ENCODE assay signal across 20 cellular contexts in the genomic region with DNA sequence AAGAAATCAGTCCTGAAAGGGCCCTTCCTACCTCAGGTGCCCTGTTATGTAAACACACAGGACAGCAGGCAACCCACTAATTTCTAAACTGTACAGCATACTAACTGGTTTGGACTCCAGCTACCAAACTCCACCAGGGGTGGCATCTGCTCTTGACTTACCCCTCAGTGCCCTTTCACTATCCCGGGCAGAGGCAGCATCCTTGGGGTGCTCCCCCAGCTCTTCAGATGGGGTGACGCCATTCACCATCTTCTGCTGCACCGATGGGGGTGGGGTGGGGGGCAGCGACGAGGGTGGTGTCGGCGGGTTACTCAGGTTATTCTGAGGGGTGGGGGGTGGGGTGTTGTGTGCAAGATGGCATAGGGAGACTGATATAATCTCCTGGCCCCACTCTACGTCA. TPM values are rescaled to one million over a fixed set of nuclear protein-coding genes. Genes with fewer than 3 reads are reported as not detected.
"Had no signal": no experiment of that assay in that cellular context is flagged by ENCODE, and none has a peak within 500 bp of the region (broad histone marks: within the 10 kb centered on the region; RNA-seq: fewer than 3 reads in every experiment).

No MANE protein-coding gene starts in this region.

- H3K79me2 ChIP-seq: hepatocyte had no signal

- H3K4me1 ChIP-seq: ascending aorta, left lung had no signal

- H3K9me3 ChIP-seq: ascending aorta, left lung, upper lobe of left lung had no signal

- H3K4me1 Mint-ChIP-seq: endodermal cell; stimulated activated naive CD8-positive, alpha-beta T cell treated with anti-CD3 and anti-CD28 coated beads, Interleukin-15, amount 100 ng/mL, for 72 hours had no signal

- H3K27ac Mint-ChIP-seq: activated naive CD4-positive, alpha-beta T cell treated with anti-CD3 and anti-CD28 coated beads, Interleukin-2, amount 10 ng/mL, durations not matched to agents 7 days and 5 days; endodermal cell had no signal

- ATAC-seq: left lung; naive thymus-derived CD8-positive, alpha-beta T cell; right cardiac atrium; stimulated activated naive CD8-positive, alpha-beta T cell treated with anti-CD3 and anti-CD28 coated beads, Interleukin-15, amount 100 ng/mL, for 72 hours had no signal

- H3K27ac ChIP-seq: ascending aorta, hepatocyte, left lung, skin epidermis, upper lobe of left lung had no signal

- H3K27me3 Mint-ChIP-seq: activated naive CD4-positive, alpha-beta T cell treated with anti-CD3 and anti-CD28 coated beads, Interleukin-2, amount 10 ng/mL, durations not matched to agents 7 days and 5 days; naive thymus-derived CD8-positive, alpha-beta T cell; progenitor cell of endocrine pancreas; stimulated activated naive CD8-positive, alpha-beta T cell treated with anti-CD3 and anti-CD28 coated beads, Interleukin-15, amount 100 ng/mL, for 72 hours had no signal

- H3K9me3 Mint-ChIP-seq: activated naive CD4-positive, alpha-beta T cell treated with anti-CD3 and anti-CD28 coated beads, Interleukin-2, amount 10 ng/mL, durations not matched to agents 7 days and 5 days; endodermal cell; naive thymus-derived CD8-positive, alpha-beta T cell; stimulated activated naive CD8-positive, alpha-beta T cell treated with anti-CD3 and anti-CD28 coated beads, Interleukin-15, amount 100 ng/mL, for 72 hours had no signal

- H3K4me2 ChIP-seq: hepatocyte had no signal

- H3K4me3 Mint-ChIP-seq: activated naive CD4-positive, alpha-beta T cell treated with anti-CD3 and anti-CD28 coated beads, Interleukin-2, amount 10 ng/mL, durations not matched to agents 7 days and 5 days; endodermal cell; naive thymus-derived CD8-positive, alpha-beta T cell; stimulated activated naive CD8-positive, alpha-beta T cell treated with anti-CD3 and anti-CD28 coated beads, Interleukin-15, amount 100 ng/mL, for 72 hours had no signal

- H2AFZ ChIP-seq: hepatocyte had no signal

- H3K4me3 ChIP-seq: ascending aorta, hepatocyte, left lung, skin epidermis, upper lobe of left lung had no signal

- DNase-seq: activated naive CD4-positive, alpha-beta T cell treated with anti-CD3 and anti-CD28 coated beads, Interleukin-2, amount 10 ng/mL, durations not matched to agents 7 days and 5 days; endodermal cell; erythroblast; left lung; mammary epithelial cell; naive thymus-derived CD8-positive, alpha-beta T cell; occipital lobe; right cardiac atrium; stimulated activated CD4-positive, alpha-beta T cell treated with anti-CD3 and anti-CD28 coated beads, Interleukin-4, amount 100 ng/mL, for 4 hours; stimulated activated naive CD8-positive, alpha-beta T cell treated with anti-CD3 and anti-CD28 coated beads, Interleukin-15, amount 100 ng/mL, for 72 hours had no signal

- H3K27me3 ChIP-seq: ascending aorta, hepatocyte, left lung, upper lobe of left lung had no signal

RNA-seq across cellular contexts. Expression of a gene that starts 30.9 kb away (rescaled TPM):
- total RNA-seq: ascending aorta had no signal
- polyA plus RNA-seq: hepatocyte; naive thymus-derived CD8-positive, alpha-beta T cell had no signal

RNA-seq across cellular contexts. Expression of a gene that starts 39.7 kb away (rescaled TPM):
- total RNA-seq: ascending aorta had no signal
- polyA plus RNA-seq: hepatocyte had no signal

RNA-seq across cellular contexts. Expression of a gene that starts 52.0 kb away (rescaled TPM):
- total RNA-seq: ascending aorta; bronchial epithelial cell; dermis microvascular lymphatic vessel endothelial cell; endodermal cell; hepatocyte; left lung; mammary epithelial cell; occipital lobe; progenitor cell of endocrine pancreas; right cardiac atrium; T-helper 2 cell treated with Interferon-gamma antibody and Interleukin-4, amounts not matched to agents 100 ng/mL and 5 ng/mL, for 36 hours; temporal lobe had no signal
- polyA plus RNA-seq: hepatocyte, keratinocyte, mammary epithelial cell, right cardiac atrium had no signal
